ENCODE assay signal across 18 cellular contexts in genomic region chr12:124442281-124442680, GRCh38.
DNase-seq lines count a peak whose midpoint lies in the region; ATAC-seq, FAIRE-seq and TF ChIP-seq lines count a peak whose summit lies in the region.
"Had no signal": no experiment of that assay in that cellular context is flagged by ENCODE, and none has a peak within 500 bp of the region (broad histone marks: within the 10 kb centered on the region; RNA-seq: fewer than 3 reads in every experiment).

No MANE protein-coding gene starts in this region.

- H3K9me3 Mint-ChIP-seq in astrocyte (ENCODE audit: unreplicated experiment) (no peaks in the 10 kb centered on the region), nephron progenitor cell (no peaks in the 10 kb centered on the region)
- H3K9me3 Mint-ChIP-seq: CD8-positive, alpha-beta memory T cell had no signal

- TF ChIP-seq CTCF in breast epithelium (IDR thresholded peaks at IDR 0.05), result no peak
- no peak for TF ChIP-seq CTCF in mammary epithelial cell (conservative IDR thresholded peaks at IDR 0.05 in 1 of 2, IDR thresholded peaks at IDR 0.05 in 1 of 2; ENCODE audit: extremely low read depth in 1 of 2, insufficient read depth in 1 of 2, low read depth in 1 of 2, low read length in 2 of 2)
- no peak for TF ChIP-seq CTCF in astrocyte (IDR thresholded peaks at IDR 0.05; ENCODE audit: insufficient read depth, low read depth, low read length)
- no peak for TF ChIP-seq CTCF in nephron progenitor cell (IDR thresholded peaks at IDR 0.05)
- no peak for TF ChIP-seq CTCF in transverse colon (IDR thresholded peaks at IDR 0.05)
- no peak for TF ChIP-seq CTCF in GM10248 (IDR thresholded peaks at IDR 0.05; ENCODE audit: control extremely low read depth, extremely low read depth, low read depth, missing control alignments)

- in situ Hi-C loops in mammary epithelial cell (cut with MboI; ENCODE audit: low sequenced_read_pairs in 2 of 2) (no loop called here), transverse colon (cut with MboI; ENCODE audit: low pct_ligation_motif_present in 1 of 4, low pct_unique_long_range_greater_than_20kb in 1 of 4, low sequenced_read_pairs in 3 of 4) (no loop called here)

- no peaks in the 10 kb centered on the region for H3K9me3 ChIP-seq in breast epithelium
- no peaks in the 10 kb centered on the region for H3K9me3 ChIP-seq in mammary epithelial cell (replicated peaks; ENCODE audit: insufficient read depth, low read length)
- H3K9me3 ChIP-seq in astrocyte (ENCODE audit: insufficient read depth, low read depth, low read length), result no peaks in the 10 kb centered on the region
- no peaks in the 10 kb centered on the region for H3K9me3 ChIP-seq in transverse colon
- H3K9me3 ChIP-seq: spleen, testis had no signal

- H3K4me1 ChIP-seq in breast epithelium (no peaks in the 10 kb centered on the region), mammary epithelial cell (ENCODE audit: insufficient read depth, low read length) (peaks cover 6% of the 10 kb centered on the region), astrocyte (ENCODE audit: insufficient read depth, low read length) (peaks cover 39% of the 10 kb centered on the region), transverse colon (peaks cover 3 to 31% (median 7%) of the 10 kb centered on the region in 4 donors)

- no peak overlapping the region for H3K4me3 ChIP-seq in breast epithelium
- no peak overlapping the region for H3K4me3 ChIP-seq in mammary epithelial cell (replicated peaks in 1 of 3; ENCODE audit: insufficient read depth in 1 of 3, low read depth in 2 of 3, low read length in 3 of 3)
- no peak overlapping the region for H3K4me3 ChIP-seq in astrocyte (ENCODE audit: insufficient read depth, low read depth, low read length)
- no peak overlapping the region for H3K4me3 ChIP-seq in transverse colon
- H3K4me3 ChIP-seq: spleen, testis had no signal

- dilution Hi-C loops in mammary epithelial cell (cut with HindIII; ENCODE audit: low sequenced_read_pairs), result loop anchor here (5.0 kb wide), 3 partner anchors 45 to 290 kb away; no protein-coding TSS in a partner anchor

- H4K20me1 ChIP-seq in mammary epithelial cell (ENCODE audit: insufficient read depth, low read length), result no peaks in the 10 kb centered on the region
- peaks cover 38% of the 10 kb centered on the region for H4K20me1 ChIP-seq in astrocyte (ENCODE audit: insufficient read depth, low read length)

- H3K4me2 ChIP-seq in mammary epithelial cell (ENCODE audit: insufficient read depth, low read depth, low read length) (no peak overlapping the region), astrocyte (ENCODE audit: low read length) (peak overlapping the region; percentile 76)

- BruUV-seq in mammary epithelial cell (replicated peaks; lab: Mats Ljungman, UMichigan), result no TSS peak

- H3K9ac ChIP-seq in mammary epithelial cell (ENCODE audit: insufficient read depth, low read length), result no peak overlapping the region
- peak overlapping the region; percentile 78 for H3K9ac ChIP-seq in astrocyte (ENCODE audit: low read length)

- H3K27ac ChIP-seq in breast epithelium (peak overlapping the region; percentile 45 to 73), mammary epithelial cell (ENCODE audit: insufficient read depth, low read depth, low read length) (no peak overlapping the region), astrocyte (ENCODE audit: low read depth, low read length) (peak overlapping the region; percentile 88), transverse colon (peak overlapping the region; percentile 53 to 63 (median 58))
- H3K27ac ChIP-seq: testis had no signal

- H3K36me3 ChIP-seq in breast epithelium, result no peaks in the 10 kb centered on the region
- peaks cover 14% of the 10 kb centered on the region for H3K36me3 ChIP-seq in mammary epithelial cell (ENCODE audit: insufficient read depth, low read length)
- peaks cover 5% of the 10 kb centered on the region for H3K36me3 ChIP-seq in astrocyte (ENCODE audit: insufficient read depth, low read length)
- no peaks in the 10 kb centered on the region for H3K36me3 ChIP-seq in transverse colon

- DNase-seq in breast epithelium (ENCODE audit: low spot score in 2 of 2) (no peak), mammary epithelial cell (no peak), astrocyte (ENCODE audit: low read depth) (no peak), nephron progenitor cell (no peak), transverse colon (no peak), GM10248 (ENCODE audit: extremely low spot score) (no peak), RCC 7860 (ENCODE audit: low spot score) (no peak)
- no peak for DNase-seq in stimulated activated naive CD8-positive, alpha-beta T cell treated with anti-CD3 and anti-CD28 coated beads, Interleukin-15, Interleukin-2, amounts not matched to agents 100 U/mL and 50 U/mL, for 24 hours
- DNase-seq: activated gamma-delta T cell treated with Interleukin-2 at 50 U/mL for 16 hours; CD8-positive, alpha-beta memory T cell; DND-41; foreskin melanocyte; left colon; NCI-H1105; NCI-H526; spleen; testis had no signal

- FAIRE-seq in astrocyte (lab: Jason Lieb, UNC), result no peak
- no peak for FAIRE-seq in RCC 7860 (lab: Jason Lieb, UNC)
- FAIRE-seq: colon had no signal

- no peak for TF ChIP-seq EP300 in transverse colon (IDR thresholded peaks at IDR 0.05; ENCODE audit: low read depth)

- intact Hi-C loops in breast epithelium (cut with DNase I; ENCODE audit: low total_unique reads), result no loop called here
- intact Hi-C loops in mammary epithelial cell (cut with micrococcal nuclease), result no loop called here
- intact Hi-C loops in transverse colon (cut with DNase I; ENCODE audit: low total_unique reads), result no loop called here

- WGBS in mammary epithelial cell (ENCODE audit: low coverage, missing lambda C conversion rate), result 99% methylated on average over 6 of the region's 6 CpGs
- WGBS in transverse colon (ENCODE audit: low coverage in 1 of 2), 2 donors, result 77% methylated on average over 6 of the region's 6 CpGs; no CpG with 5 or more reads in 1 of the 2 donors

- H3K79me2 ChIP-seq in mammary epithelial cell (ENCODE audit: insufficient read depth, low read length) (peaks cover 4% of the 10 kb centered on the region), astrocyte (ENCODE audit: insufficient read depth, low read length) (peaks cover 27% of the 10 kb centered on the region)

- H3K27me3 ChIP-seq in breast epithelium (no peaks in the 10 kb centered on the region), mammary epithelial cell (ENCODE audit: insufficient read depth, low read length) (no peaks in the 10 kb centered on the region), astrocyte (ENCODE audit: insufficient read depth, low read length) (no peaks in the 10 kb centered on the region), transverse colon (no peaks in the 10 kb centered on the region)
- H3K27me3 ChIP-seq: spleen, testis had no signal

- H3K27ac Mint-ChIP-seq in astrocyte (ENCODE audit: unreplicated experiment), result peak overlapping the region; percentile 34
- H3K27ac Mint-ChIP-seq in nephron progenitor cell, result peak overlapping the region; percentile 45

- H3K36me3 Mint-ChIP-seq in astrocyte (ENCODE audit: low read depth, unreplicated experiment) (peaks cover 24% of the 10 kb centered on the region), nephron progenitor cell (ENCODE audit: low read depth) (peaks cover 23% of the 10 kb centered on the region)

- TF ChIP-seq POLR2A in breast epithelium (IDR thresholded peaks at IDR 0.05) (no peak), transverse colon (IDR thresholded peaks at IDR 0.05) (no peak)

- H3K27me3 Mint-ChIP-seq in astrocyte (ENCODE audit: low read depth, unreplicated experiment) (no peaks in the 10 kb centered on the region), nephron progenitor cell (ENCODE audit: low read depth, poor library complexity) (peaks cover 2% of the 10 kb centered on the region)
- H3K27me3 Mint-ChIP-seq: CD8-positive, alpha-beta memory T cell had no signal

- H2AFZ ChIP-seq in mammary epithelial cell (ENCODE audit: low read depth, low read length) (no peak overlapping the region), astrocyte (ENCODE audit: low read depth, low read length) (no peak overlapping the region)

- H3K4me3 Mint-ChIP-seq in astrocyte (ENCODE audit: unreplicated experiment), result no peak overlapping the region
- H3K4me3 Mint-ChIP-seq in nephron progenitor cell, result no peak overlapping the region
- H3K4me3 Mint-ChIP-seq: CD8-positive, alpha-beta memory T cell had no signal

- CTCF ChIA-PET in mammary epithelial cell (lab: Charles Lee; ENCODE audit: low non-redundant PET) (no interaction called here), GM10248 (lab: Yijun Ruan, JAX) (no interaction called here)

- no peak for ATAC-seq in stimulated activated naive CD8-positive, alpha-beta T cell treated with anti-CD3 and anti-CD28 coated beads, Interleukin-15, Interleukin-2, amounts not matched to agents 100 U/mL and 50 U/mL, for 24 hours
- ATAC-seq: left colon had no signal

- H3K4me1 Mint-ChIP-seq in astrocyte (ENCODE audit: low read depth, unreplicated experiment), result peaks cover 27% of the 10 kb centered on the region
- H3K4me1 Mint-ChIP-seq in nephron progenitor cell, result peaks cover 39% of the 10 kb centered on the region

- POLR2A ChIA-PET in GM10248 (lab: Yijun Ruan, JAX), result no interaction called here
